In genomic region chr11:70127653-70128434, GRCh38 we compare ENCODE assay signal across 20 cellular contexts. TPM values are rescaled to one million over a fixed set of nuclear protein-coding genes. Genes with fewer than 3 reads are reported as not detected.
DNase-seq lines count a peak whose midpoint lies in the region; ATAC-seq and TF ChIP-seq lines count a peak whose summit lies in the region.
"Had no signal": no experiment of that assay in that cellular context is flagged by ENCODE, and none has a peak within 500 bp of the region (broad histone marks: within the 10 kb centered on the region; RNA-seq: fewer than 3 reads in every experiment).

No MANE protein-coding gene starts in this region.

- H3K27ac Mint-ChIP-seq in endodermal cell: peak overlapping the region; percentile 82
- H3K27ac Mint-ChIP-seq: activated CD4-positive, alpha-beta T cell treated with anti-CD3 and anti-CD28 coated beads, Interleukin-2, amount 10 ng/mL, durations not matched to agents 7 days and 5 days; stimulated activated effector memory CD8-positive, alpha-beta T cell treated with anti-CD3 and anti-CD28 coated beads, Interleukin-12 subunit alpha, Interleukin-12 subunit beta, amount 100 ng/mL, for 72 hours; T-cell had no signal

- CTCF ChIA-PET in HEK293T (lab: Yijun Ruan, JAX): interaction anchor here (0.6 kb wide), 2 partner anchors 54 to 145 kb away, joined by 3 read pairs; no protein-coding TSS in a partner anchor

- no peaks in the 10 kb centered on the region for H3K9me3 Mint-ChIP-seq in endodermal cell
- H3K9me3 Mint-ChIP-seq: activated CD4-positive, alpha-beta T cell treated with anti-CD3 and anti-CD28 coated beads, Interleukin-2, amount 10 ng/mL, durations not matched to agents 7 days and 5 days; stimulated activated effector memory CD8-positive, alpha-beta T cell treated with anti-CD3 and anti-CD28 coated beads, Interleukin-12 subunit alpha, Interleukin-12 subunit beta, amount 100 ng/mL, for 72 hours; T-cell had no signal

- H3K4me1 Mint-ChIP-seq in endodermal cell: peaks cover 26% of the 10 kb centered on the region
- H3K4me1 Mint-ChIP-seq: activated CD4-positive, alpha-beta T cell treated with anti-CD3 and anti-CD28 coated beads, Interleukin-2, amount 10 ng/mL, durations not matched to agents 7 days and 5 days; stimulated activated effector memory CD8-positive, alpha-beta T cell treated with anti-CD3 and anti-CD28 coated beads, Interleukin-12 subunit alpha, Interleukin-12 subunit beta, amount 100 ng/mL, for 72 hours; T-cell had no signal

- H3K27me3 Mint-ChIP-seq in endodermal cell (ENCODE audit: insufficient read depth): no peaks in the 10 kb centered on the region
- H3K27me3 Mint-ChIP-seq: activated CD4-positive, alpha-beta T cell treated with anti-CD3 and anti-CD28 coated beads, Interleukin-2, amount 10 ng/mL, durations not matched to agents 7 days and 5 days; T-cell had no signal

- ATAC-seq in thoracic aorta (ENCODE audit: insufficient number of reproducible peaks, low FRiP score, low read depth) (peak; percentile 32), GM18505 (IDR thresholded peaks at IDR 0.05; ENCODE audit: unreplicated experiment) (no peak)
- ATAC-seq: left ventricle myocardium superior; stimulated activated effector memory CD8-positive, alpha-beta T cell treated with anti-CD3 and anti-CD28 coated beads, Interleukin-12 subunit alpha, Interleukin-12 subunit beta, amount 100 ng/mL, for 72 hours; T-cell had no signal

- H3K36me3 ChIP-seq in endodermal cell (ENCODE audit: control insufficient read depth, insufficient read depth, low read length): no peaks in the 10 kb centered on the region
- H3K36me3 ChIP-seq in thoracic aorta: peaks cover 16% of the 10 kb centered on the region
- H3K36me3 ChIP-seq: ovary had no signal

- no peak overlapping the region for H3K4me3 Mint-ChIP-seq in endodermal cell
- H3K4me3 Mint-ChIP-seq: activated CD4-positive, alpha-beta T cell treated with anti-CD3 and anti-CD28 coated beads, Interleukin-2, amount 10 ng/mL, durations not matched to agents 7 days and 5 days; stimulated activated effector memory CD8-positive, alpha-beta T cell treated with anti-CD3 and anti-CD28 coated beads, Interleukin-12 subunit alpha, Interleukin-12 subunit beta, amount 100 ng/mL, for 72 hours; T-cell had no signal

- WGBS in endodermal cell (ENCODE audit: insufficient coverage in 1 of 2, insufficient read length in 1 of 2), 2 experiments: 88 to 89% methylated on average over 4 of the region's 6 CpGs

- peak; percentile 31 for DNase-seq in GM03348 (ENCODE audit: low spot score)
- DNase-seq in RPMI7951 (ENCODE audit: low read depth): peak; percentile 19
- DNase-seq in endodermal cell: no peak
- DNase-seq in thoracic aorta (ENCODE audit: low spot score): no peak
- DNase-seq in mucosa of gallbladder (ENCODE audit: low spot score): no peak
- no peak for DNase-seq in HEK293T (ENCODE audit: extremely low spot score)
- DNase-seq: activated CD4-positive, alpha-beta T cell treated with anti-CD3 and anti-CD28 coated beads, Interleukin-2, amount 10 ng/mL, durations not matched to agents 7 days and 5 days; activated CD8-positive, alpha-beta memory T cell treated with anti-CD3 and anti-CD28 coated beads, Interleukin-2, amount 50 U/mL, for 48 hours; activated effector memory CD4-positive, alpha-beta T cell treated with anti-CD3 and anti-CD28 coated beads, Interleukin-2, amount 50 U/mL, for 16 hours; C1 segment of cervical spinal cord; head of caudate nucleus; Karpas-422; left ventricle myocardium superior; NCI-H2081; NCI-H510A; ovary; T-cell had no signal

- H3K4me1 ChIP-seq in endodermal cell (ENCODE audit: control insufficient read depth, insufficient read depth, low read length): peaks cover 14% of the 10 kb centered on the region
- H3K4me1 ChIP-seq in thoracic aorta (ENCODE audit: control insufficient read depth in 1 of 2, low read depth in 2 of 2): peaks cover 27 to 79% of the 10 kb centered on the region in 2 donors

- H3K36me3 Mint-ChIP-seq in endodermal cell (ENCODE audit: low read depth): no peaks in the 10 kb centered on the region
- H3K36me3 Mint-ChIP-seq: stimulated activated effector memory CD8-positive, alpha-beta T cell treated with anti-CD3 and anti-CD28 coated beads, Interleukin-12 subunit alpha, Interleukin-12 subunit beta, amount 100 ng/mL, for 72 hours; T-cell had no signal

- POLR2A ChIA-PET in HEK293T (lab: Yijun Ruan, JAX): no interaction called here

- TF ChIP-seq CTCF in endodermal cell (conservative IDR thresholded peaks at IDR 0.05): no peak
- peak; percentile 15 for TF ChIP-seq CTCF in thoracic aorta (IDR thresholded peaks at IDR 0.05)

- H3K9me3 ChIP-seq in endodermal cell (ENCODE audit: control insufficient read depth, low read length) (no peaks in the 10 kb centered on the region), thoracic aorta (no peaks in the 10 kb centered on the region)
- H3K9me3 ChIP-seq: ovary, right lobe of liver had no signal

- no peak overlapping the region for H3K9ac ChIP-seq in endodermal cell (ENCODE audit: extremely low read depth, low read length, poor library complexity, severe bottlenecking)

- H3K27me3 ChIP-seq in endodermal cell (ENCODE audit: control insufficient read depth, insufficient read depth, low read length, poor library complexity, severe bottlenecking) (no peaks in the 10 kb centered on the region), thoracic aorta (replicated peaks; ENCODE audit: insufficient read depth) (no peaks in the 10 kb centered on the region)
- H3K27me3 ChIP-seq: ovary, right lobe of liver had no signal

- H3K27ac ChIP-seq in endodermal cell (ENCODE audit: low read depth, low read length) (no peak overlapping the region), thoracic aorta (peak overlapping the region; percentile 80 to 86)
- H3K27ac ChIP-seq: ovary had no signal

- no peak for TF ChIP-seq POLR2A in GM18505 (IDR thresholded peaks at IDR 0.05; ENCODE audit: borderline replicate concordance, extremely low read depth, insufficient read depth, insufficient read length)

- no peak overlapping the region for H3K4me3 ChIP-seq in endodermal cell (ENCODE audit: low read length)
- H3K4me3 ChIP-seq in thoracic aorta: no peak overlapping the region
- H3K4me3 ChIP-seq: ovary, right lobe of liver had no signal

TF ChIP-seq in HEK293T, 16 proteins besides CTCF, POLR2A, EP300 and RAD21:
- TF ChIP-seq HDGF (IDR thresholded peaks at IDR 0.05; ENCODE audit: borderline replicate concordance) (no peak), PKNOX1 (IDR thresholded peaks at IDR 0.05) (no peak), SUZ12 (IDR thresholded peaks at IDR 0.05) (no peak), BHLHE40 (IDR thresholded peaks at IDR 0.05; ENCODE audit: borderline replicate concordance) (no peak), FOXA1 (IDR thresholded peaks at IDR 0.05) (no peak), SP1 (IDR thresholded peaks at IDR 0.05) (no peak), L3MBTL2 (conservative IDR thresholded peaks at IDR 0.05) (no peak), TARDBP (IDR thresholded peaks at IDR 0.05) (no peak), CTBP1 (IDR thresholded peaks at IDR 0.05; ENCODE audit: borderline replicate concordance) (no peak)

RNA-seq across cellular contexts. Expression of gene ANO1, which starts 49.7 kb away (rescaled TPM):
- 7.5 and 8.4 TPM in 2 replicates for total RNA-seq in RPMI7951 (2014; rRNA removed; shearing (Covaris generic))
- 1 to 10 TPM; 3.0 to 7.7 TPM for total RNA-seq in endodermal cell
- polyA plus RNA-seq in endodermal cell (2013, experiment 1 of 2): 1.1 TPM
- polyA plus RNA-seq in endodermal cell (2013, experiment 2 of 2): 0.62 TPM
- 100 to 1,000 TPM; 122 to 161 TPM for total RNA-seq in thoracic aorta
- total RNA-seq in mucosa of gallbladder: 228 TPM
- total RNA-seq: activated CD4-positive, alpha-beta T cell treated with anti-CD3 and anti-CD28 coated beads, Interleukin-2, amount 10 ng/mL, durations not matched to agents 7 days and 5 days had no signal

Comparison
In these comparisons a context has a peak if more than half of its experiments do, and no peak if none do; other contexts are left out.
1. DNase-seq: peak in GM03348 (single experiment) and RPMI7951 (single experiment); none in endodermal cell (single experiment), thoracic aorta (single experiment), mucosa of gallbladder (single experiment) and HEK293T (single experiment).
2. RNA of gene ANO1, which starts 49.7 kb away (total RNA-seq): 228 TPM in mucosa of gallbladder (single experiment) and 122 to 161 TPM in thoracic aorta; 7.5 to 8.4 TPM in RPMI7951 and 3.0 to 7.7 TPM in endodermal cell; every median in the first group is over 10 times any median in the second.